In the genomic region with DNA sequence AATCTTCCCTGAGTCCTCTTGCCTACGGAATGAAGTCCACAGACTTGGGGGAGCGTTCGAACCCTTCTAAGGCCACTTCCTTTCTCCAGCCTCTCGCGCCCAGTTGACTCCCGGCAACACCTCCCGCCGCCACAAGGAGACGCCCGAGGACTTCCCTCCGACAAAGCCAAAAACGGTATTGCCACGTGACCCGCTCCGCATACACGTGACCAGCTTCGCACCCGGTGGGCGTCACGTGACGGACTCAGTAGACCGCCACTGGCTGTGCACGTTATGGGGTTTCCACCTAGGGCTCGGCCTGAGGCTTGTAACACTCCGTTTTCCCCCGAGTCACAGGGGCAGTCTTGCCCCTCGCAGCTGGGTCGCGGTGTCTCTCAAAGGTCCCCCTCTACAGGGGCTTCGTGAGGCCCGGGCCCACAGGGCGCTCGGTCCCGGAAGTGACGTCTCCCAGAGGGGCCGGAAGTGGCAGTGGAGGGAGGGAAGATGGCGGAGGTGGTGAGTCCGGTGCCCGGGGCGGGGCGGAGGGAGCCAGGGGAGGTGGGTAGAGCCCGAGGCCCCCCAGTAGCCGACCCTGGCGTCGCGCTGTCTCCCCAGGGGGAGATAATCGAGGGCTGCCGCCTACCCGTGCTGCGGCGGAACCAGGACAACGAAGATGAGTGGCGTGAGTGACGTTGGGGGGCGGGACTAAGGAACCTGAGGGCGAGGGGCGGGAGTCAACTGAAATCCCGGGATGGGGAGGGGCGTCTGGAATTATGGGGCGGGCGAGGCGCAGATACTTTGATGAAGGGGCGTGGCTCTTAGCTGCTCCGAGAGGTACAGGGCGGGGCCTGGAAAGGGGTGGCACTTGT, we compare ENCODE assay signal across 8 cellular contexts. TPM values are rescaled to one million over a fixed set of nuclear protein-coding genes. Genes with fewer than 3 reads are reported as not detected.
DNase-seq lines count a peak whose midpoint lies in the region; TF ChIP-seq lines count a peak whose summit lies in the region.

TSS of gene KAT5 (plus strand) at position 468 of the 848 bp plus-strand sequence. CDS start at position 484, 16 bp downstream.

- CTCF ChIA-PET in activated naive CD4-positive, alpha-beta T cell treated with anti-CD3 and anti-CD28 coated beads, Interleukin-2, amount 10 ng/mL, durations not matched to agents 7 days and 5 days (lab: Charles Lee): interaction anchor here (0.6 to 4.3 kb wide), 38 partner anchors 9 to 424 kb away, joined by 3 to 33 read pairs (median 4); partner anchors contain the start of genes CCDC85B, FIBP, PCNX3 and RELA

- H3K4me3 ChIP-seq in GM06990 (replicated peaks; ENCODE audit: low read depth, low read length) (peak within 1 kb of the TSS; percentile 94), HFF-Myc (replicated peaks; ENCODE audit: low read depth, low read length) (peak within 1 kb of the TSS; percentile 58), suprapubic skin (peak within 1 kb of the TSS; percentile 67)

- peak within 1 kb of the TSS; percentile 87 for H3K4me3 Mint-ChIP-seq in activated naive CD4-positive, alpha-beta T cell treated with anti-CD3 and anti-CD28 coated beads, Interleukin-2, amount 10 ng/mL, durations not matched to agents 7 days and 5 days

- H3K36me3 ChIP-seq in GM06990 (ENCODE audit: control insufficient read depth, insufficient read depth, low read length) (peaks cover 24% of the 10 kb centered on the region), suprapubic skin (peaks cover 38% of the 10 kb centered on the region)

- TF ChIP-seq EP300 in suprapubic skin (IDR thresholded peaks at IDR 0.05): no peak

- peaks cover 38% of the 10 kb centered on the region for H3K4me1 Mint-ChIP-seq in activated naive CD4-positive, alpha-beta T cell treated with anti-CD3 and anti-CD28 coated beads, Interleukin-2, amount 10 ng/mL, durations not matched to agents 7 days and 5 days

- H3K27ac Mint-ChIP-seq in activated naive CD4-positive, alpha-beta T cell treated with anti-CD3 and anti-CD28 coated beads, Interleukin-2, amount 10 ng/mL, durations not matched to agents 7 days and 5 days: peak within 1 kb of the TSS; percentile 98

- TF ChIP-seq POLR2A in suprapubic skin (IDR thresholded peaks at IDR 0.05): peak; percentile 25 to 80

- peaks cover 16% of the 10 kb centered on the region for H3K27me3 Mint-ChIP-seq in activated naive CD4-positive, alpha-beta T cell treated with anti-CD3 and anti-CD28 coated beads, Interleukin-2, amount 10 ng/mL, durations not matched to agents 7 days and 5 days

- TF ChIP-seq CTCF in GM06990 (IDR thresholded peaks at IDR 0.05; ENCODE audit: insufficient read depth, low read length, poor library complexity, severe bottlenecking) (peak; percentile 99), HFF-Myc (IDR thresholded peaks at IDR 0.05; ENCODE audit: low read depth, low read length, missing control alignments) (peak; percentile 97), suprapubic skin (IDR thresholded peaks at IDR 0.05) (peak; percentile 98 to 100)

- peaks cover 19% of the 10 kb centered on the region for H3K4me1 ChIP-seq in suprapubic skin

- under 1% methylated on average over 53 of the region's 65 CpGs for WGBS in suprapubic skin

- H3K9me3 Mint-ChIP-seq in activated naive CD4-positive, alpha-beta T cell treated with anti-CD3 and anti-CD28 coated beads, Interleukin-2, amount 10 ng/mL, durations not matched to agents 7 days and 5 days: no peaks in the 10 kb centered on the region

- H3K27ac ChIP-seq in suprapubic skin: peak within 1 kb of the TSS; percentile 98

- peak; percentile 99 for DNase-seq in GM06990 (ENCODE audit: extremely low read depth, insufficient read length)
- peak; percentile 92 for DNase-seq in HFF-Myc (ENCODE audit: extremely low read depth, low read depth)
- DNase-seq in NAMALWA (ENCODE audit: low spot score): peak; percentile 98
- DNase-seq in SK-N-DZ (ENCODE audit: low spot score): peak; percentile 99
- DNase-seq in activated naive CD4-positive, alpha-beta T cell treated with anti-CD3 and anti-CD28 coated beads, Interleukin-2, amount 10 ng/mL, durations not matched to agents 7 days and 5 days: peak; percentile 99
- DNase-seq in globus pallidus (ENCODE audit: low spot score): peak; percentile 96
- DNase-seq in nucleus accumbens (lab: John Stamatoyannopoulos, UW): peak; percentile 78 to 100 (median 98)
- DNase-seq in suprapubic skin (ENCODE audit: low spot score in 2 of 2): peak; percentile 100

- H3K9me3 ChIP-seq in suprapubic skin: no peaks in the 10 kb centered on the region

- H3K27me3 ChIP-seq in GM06990 (replicated peaks; ENCODE audit: control insufficient read depth, insufficient read depth, low read length) (no peaks in the 10 kb centered on the region), suprapubic skin (no peaks in the 10 kb centered on the region)

- H3K36me3 Mint-ChIP-seq in activated naive CD4-positive, alpha-beta T cell treated with anti-CD3 and anti-CD28 coated beads, Interleukin-2, amount 10 ng/mL, durations not matched to agents 7 days and 5 days: peaks cover 38% of the 10 kb centered on the region

RNA-seq across cellular contexts. Expression of gene KAT5, which starts in this region (rescaled TPM):
- polyA plus RNA-seq in SK-N-DZ (2014; cell fraction: cytosol; rRNA removed): 51.7 and 63.6 TPM in 2 replicates
- polyA plus RNA-seq in SK-N-DZ (2014; cell fraction: nucleus; rRNA removed): 57.7 and 75.3 TPM in 2 replicates
- 100 to 1,000 TPM in 1 of 4 donors, 10 to 100 TPM in 3; 69.8 to 103 (median 77.5) TPM for total RNA-seq in suprapubic skin

Comparison
In these comparisons a context has a peak if more than half of its experiments do, and no peak if none do; other contexts are left out.
1. Peak in every context shown above with its lines: DNase-seq, H3K4me3 ChIP-seq and H3K27ac ChIP-seq.